Comparison of ENCODE assay signal across 23 cellular contexts in the genomic region with DNA sequence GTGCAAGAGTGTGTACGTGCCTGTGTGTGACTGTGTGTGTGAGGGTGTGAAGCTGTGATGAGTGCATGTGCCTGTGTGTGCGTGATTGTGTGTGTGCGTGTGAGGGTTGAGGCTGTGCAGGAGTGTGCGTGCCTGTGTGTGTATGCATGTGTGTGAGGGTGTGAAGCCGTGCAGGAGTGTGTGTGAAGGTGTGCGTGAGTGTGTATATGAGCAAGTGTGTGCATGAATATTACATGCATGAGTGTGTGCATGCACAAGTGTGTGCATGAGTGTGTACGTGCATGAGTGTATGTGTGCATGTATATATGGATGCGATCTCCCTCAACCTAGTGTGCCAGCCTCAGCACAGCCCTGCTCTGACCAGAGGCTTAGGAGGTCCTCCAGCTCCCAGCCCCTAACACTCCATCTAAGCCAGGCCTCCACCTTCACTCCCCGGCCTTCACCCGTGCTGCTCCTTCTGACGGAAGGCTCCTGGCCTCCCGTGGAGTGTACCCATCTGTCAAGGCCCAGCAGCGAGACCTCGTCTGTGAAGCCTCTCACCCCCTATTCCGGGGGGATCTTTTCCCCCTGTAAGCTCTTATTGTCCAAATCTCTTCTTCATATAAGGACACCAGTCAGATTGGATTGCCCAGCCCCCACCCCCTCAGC. TPM values are rescaled to one million over a fixed set of nuclear protein-coding genes. Genes with fewer than 3 reads are reported as not detected.
DNase-seq lines count a peak whose midpoint lies in the region; FAIRE-seq and TF ChIP-seq lines count a peak whose summit lies in the region.
"Had no signal": no experiment of that assay in that cellular context is flagged by ENCODE, and none has a peak within 500 bp of the region (broad histone marks: within the 10 kb centered on the region; RNA-seq: fewer than 3 reads in every experiment).

No MANE protein-coding gene starts in this region.

- H3K27ac ChIP-seq in HEK293 (ENCODE audit: extremely low read depth, low read depth, low read length) (no peak overlapping the region), trophoblast cell (ENCODE audit: low read depth, low read length) (no peak overlapping the region), endodermal cell (ENCODE audit: low read depth, low read length) (no peak overlapping the region)
- H3K27ac ChIP-seq: PC-9 had no signal

- no peak overlapping the region for H3K18ac ChIP-seq in trophoblast cell (ENCODE audit: low read length)

- H3K36me3 ChIP-seq in HEK293 (ENCODE audit: control insufficient read depth in 2 of 2, insufficient read depth in 1 of 2, low read length in 2 of 2) (no peaks in the 10 kb centered on the region), bronchial epithelial cell (ENCODE audit: control insufficient read depth, insufficient read depth, low read length) (no peaks in the 10 kb centered on the region), trophoblast cell (ENCODE audit: control insufficient read depth in 1 of 2, insufficient read depth in 2 of 2, low read length in 2 of 2) (no peaks in the 10 kb centered on the region), endodermal cell (ENCODE audit: control insufficient read depth, insufficient read depth, low read length) (no peaks in the 10 kb centered on the region)
- H3K36me3 ChIP-seq: BE2C had no signal

- H3K14ac ChIP-seq in trophoblast cell (ENCODE audit: low read length), result no peak overlapping the region

- H3K27me3 ChIP-seq in bronchial epithelial cell (ENCODE audit: control insufficient read depth, insufficient read depth, low read length) (no peaks in the 10 kb centered on the region), trophoblast cell (ENCODE audit: insufficient read depth, low read length) (no peaks in the 10 kb centered on the region), endodermal cell (ENCODE audit: control insufficient read depth, insufficient read depth, low read length, poor library complexity, severe bottlenecking) (peaks cover 22% of the 10 kb centered on the region)

- H2BK5ac ChIP-seq in trophoblast cell (ENCODE audit: low read depth, low read length, poor library complexity), result no peak overlapping the region

- H3K4me3 ChIP-seq in HEK293 (ENCODE audit: low read depth, low read length), result no peak overlapping the region
- no peak overlapping the region for H3K4me3 ChIP-seq in bronchial epithelial cell (ENCODE audit: low read depth, low read length)
- H3K4me3 ChIP-seq in trophoblast cell (ENCODE audit: low read depth, low read length), result peak overlapping the region; percentile 60
- no peak overlapping the region for H3K4me3 ChIP-seq in endodermal cell (ENCODE audit: low read length)
- H3K4me3 ChIP-seq: GM23338, PC-9 had no signal

- H3K9ac ChIP-seq in trophoblast cell (ENCODE audit: low read length), result no peak overlapping the region
- no peak overlapping the region for H3K9ac ChIP-seq in endodermal cell (ENCODE audit: extremely low read depth, low read length, poor library complexity, severe bottlenecking)
- H3K9ac ChIP-seq: SK-N-SH had no signal

- H3K4me1 Mint-ChIP-seq in endodermal cell, result peaks cover 2% of the 10 kb centered on the region
- H3K4me1 Mint-ChIP-seq: GM23338 had no signal

- CTCF ChIA-PET in HEK293 (lab: Yijun Ruan, JAX), result no interaction called here

- H3K23ac ChIP-seq in trophoblast cell (ENCODE audit: low read length), result no peak overlapping the region

- H2AFZ ChIP-seq in trophoblast cell (ENCODE audit: insufficient read depth, low read length, poor library complexity), result no peak overlapping the region
- H2AFZ ChIP-seq: GM23338, PC-9 had no signal

- WGBS in trophoblast cell (ENCODE audit: extremely low coverage, insufficient coverage, insufficient read length), result no CpG with 5 or more reads among the region's 15 CpGs
- WGBS in endodermal cell (ENCODE audit: insufficient coverage in 1 of 2, insufficient read length in 1 of 2), 2 experiments, result 88 to 89% methylated on average over 13 to 15 of the region's 15 CpGs

- TF ChIP-seq CTCF in HEK293 (tag by site-specific recombination; IDR thresholded peaks at IDR 0.05) (no peak), bronchial epithelial cell (IDR thresholded peaks at IDR 0.05; ENCODE audit: insufficient read depth, low read length, severe bottlenecking) (no peak), endodermal cell (conservative IDR thresholded peaks at IDR 0.05) (no peak)

- POLR2A ChIA-PET in HEK293 (lab: Yijun Ruan, JAX), result no interaction called here

- DNase-seq in bronchial epithelial cell (ENCODE audit: low read depth) (no peak), trophoblast cell (no peak), endodermal cell (no peak), NCI-H146 (lab: John Stamatoyannopoulos, UW) (no peak), superior temporal gyrus (ENCODE audit: extremely low spot score) (no peak), iPS-NIHi11 (ENCODE audit: low spot score) (no peak)
- DNase-seq: BE2C; CD4-positive, alpha-beta T cell; COR-L47; DMS79; MM.1S; NCI-H1048; NCI-H1436; NCI-H2029; NCI-H2227 treated with DMSO at 0.1 percent for 48 hours; NCI-H510A treated with DMSO at 0.1 percent for 48 hours; NCI-H748 treated with DMSO at 0.1 percent for 48 hours; PC-9; RPMI8226; SIG-M5; SK-N-SH had no signal

- no peak overlapping the region for H3K4me2 ChIP-seq in trophoblast cell (ENCODE audit: low read length)
- H3K4me2 ChIP-seq: GM23338, PC-9, SK-N-SH had no signal

- no peaks in the 10 kb centered on the region for H3K36me3 Mint-ChIP-seq in endodermal cell (ENCODE audit: low read depth)

- H3K4me1 ChIP-seq in HEK293 (ENCODE audit: control insufficient read depth, insufficient read depth, low read length) (no peaks in the 10 kb centered on the region), trophoblast cell (ENCODE audit: control insufficient read depth in 1 of 2, insufficient read depth in 2 of 2, low read length in 2 of 2) (no peaks in the 10 kb centered on the region), endodermal cell (ENCODE audit: control insufficient read depth, insufficient read depth, low read length) (no peaks in the 10 kb centered on the region)
- H3K4me1 ChIP-seq: BE2C had no signal

- no peak overlapping the region for H4K91ac ChIP-seq in trophoblast cell (ENCODE audit: low read depth, low read length)

- H3K79me1 ChIP-seq in trophoblast cell (ENCODE audit: low read length), result no peaks in the 10 kb centered on the region

- no peak overlapping the region for H2AK5ac ChIP-seq in trophoblast cell (ENCODE audit: low read length)

- H3K79me2 ChIP-seq in trophoblast cell (ENCODE audit: control insufficient read depth, insufficient read depth, low read length, poor library complexity), result no peaks in the 10 kb centered on the region

- H4K8ac ChIP-seq in trophoblast cell (ENCODE audit: low read depth, low read length), result no peak overlapping the region

- no peak overlapping the region for H4K12ac ChIP-seq in trophoblast cell (ENCODE audit: low read depth, low read length)

- H3K9me3 ChIP-seq in HEK293 (ENCODE audit: control insufficient read depth, insufficient read depth, low read depth, low read length) (no peaks in the 10 kb centered on the region), trophoblast cell (ENCODE audit: insufficient read depth, low read depth, low read length) (peaks cover 20% of the 10 kb centered on the region), endodermal cell (ENCODE audit: control insufficient read depth, low read length) (no peaks in the 10 kb centered on the region)
- H3K9me3 ChIP-seq: BE2C, SK-N-SH had no signal

- no peak overlapping the region for H3K4ac ChIP-seq in trophoblast cell (ENCODE audit: low read depth, low read length)

- H3K9me3 Mint-ChIP-seq in endodermal cell, result no peaks in the 10 kb centered on the region
- H3K9me3 Mint-ChIP-seq: CD4-positive, alpha-beta T cell; GM23338 had no signal

- H2BK12ac ChIP-seq in trophoblast cell (ENCODE audit: low read length), result no peak overlapping the region

- no peak overlapping the region for H3K27ac Mint-ChIP-seq in endodermal cell
- H3K27ac Mint-ChIP-seq: CD4-positive, alpha-beta T cell; GM23338 had no signal

- H2BK120ac ChIP-seq in trophoblast cell (ENCODE audit: insufficient read depth, low read length, poor library complexity), result no peak overlapping the region

- peak; percentile 83 for FAIRE-seq in bronchial epithelial cell (lab: Jason Lieb, UNC)

- peaks cover 63% of the 10 kb centered on the region for H3K27me3 Mint-ChIP-seq in endodermal cell (ENCODE audit: insufficient read depth)

- no peak overlapping the region for H3K4me3 Mint-ChIP-seq in endodermal cell
- H3K4me3 Mint-ChIP-seq: CD4-positive, alpha-beta T cell; GM23338 had no signal

TF ChIP-seq in HEK293, 187 proteins besides CTCF, POLR2A, EP300 and RAD21:
- no peak for TF ChIP-seq ZNF521 (tag by site-specific recombination; IDR thresholded peaks at IDR 0.05)
- TF ChIP-seq, protein P1, sequence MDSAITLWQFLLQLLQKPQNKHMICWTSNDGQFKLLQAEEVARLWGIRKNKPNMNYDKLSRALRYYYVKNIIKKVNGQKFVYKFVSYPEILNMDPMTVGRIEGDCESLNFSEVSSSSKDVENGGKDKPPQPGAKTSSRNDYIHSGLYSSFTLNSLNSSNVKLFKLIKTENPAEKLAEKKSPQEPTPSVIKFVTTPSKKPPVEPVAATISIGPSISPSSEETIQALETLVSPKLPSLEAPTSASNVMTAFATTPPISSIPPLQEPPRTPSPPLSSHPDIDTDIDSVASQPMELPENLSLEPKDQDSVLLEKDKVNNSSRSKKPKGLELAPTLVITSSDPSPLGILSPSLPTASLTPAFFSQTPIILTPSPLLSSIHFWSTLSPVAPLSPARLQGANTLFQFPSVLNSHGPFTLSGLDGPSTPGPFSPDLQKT (IDR thresholded peaks at IDR 0.05; ENCODE audit: borderline replicate concordance, low read depth, low read length), result no peak
- no peak for TF ChIP-seq KLF1 (tag by site-specific recombination; IDR thresholded peaks at IDR 0.05)
- no peak for TF ChIP-seq ZNF155 (tag by site-specific recombination; IDR thresholded peaks at IDR 0.05)
- TF ChIP-seq KLF10 (tag by site-specific recombination; IDR thresholded peaks at IDR 0.05), result no peak
- TF ChIP-seq YY1 (tag by site-specific recombination; IDR thresholded peaks at IDR 0.05), result no peak
- no peak for TF ChIP-seq ZNF423 (tag by site-specific recombination; IDR thresholded peaks at IDR 0.05)
- TF ChIP-seq, protein P2, sequence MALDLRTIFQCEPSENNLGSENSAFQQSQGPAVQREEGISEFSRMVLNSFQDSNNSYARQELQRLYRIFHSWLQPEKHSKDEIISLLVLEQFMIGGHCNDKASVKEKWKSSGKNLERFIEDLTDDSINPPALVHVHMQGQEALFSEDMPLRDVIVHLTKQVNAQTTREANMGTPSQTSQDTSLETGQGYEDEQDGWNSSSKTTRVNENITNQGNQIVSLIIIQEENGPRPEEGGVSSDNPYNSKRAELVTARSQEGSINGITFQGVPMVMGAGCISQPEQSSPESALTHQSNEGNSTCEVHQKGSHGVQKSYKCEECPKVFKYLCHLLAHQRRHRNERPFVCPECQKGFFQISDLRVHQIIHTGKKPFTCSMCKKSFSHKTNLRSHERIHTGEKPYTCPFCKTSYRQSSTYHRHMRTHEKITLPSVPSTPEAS (tag by site-specific recombination; IDR thresholded peaks at IDR 0.05), result peak; percentile 43
TF ChIP-seq in HEK293: peak in this region for 1.

RNA-seq across cellular contexts. Expression of a gene that starts 19.9 kb away (rescaled TPM):
- total RNA-seq in bronchial epithelial cell (15.0 and 32.0 TPM in 2 replicates), endodermal cell (under 1 TPM in 1 of 2 donors, not detected in 1; 0.13 TPM)
- not detected in 2 replicates for polyA plus RNA-seq in trophoblast cell (2013)
- 6.1 TPM for polyA plus RNA-seq in endodermal cell (2013, experiment 1 of 2)
- 7.1 TPM for polyA plus RNA-seq in endodermal cell (2013, experiment 2 of 2)
- total RNA-seq: CD4-positive, alpha-beta T cell had no signal

Comparison
In these comparisons a context has a peak if more than half of its experiments do, and no peak if none do; other contexts are left out.
1. RNA of a gene that starts 19.9 kb away (total RNA-seq): 15.0 to 32.0 TPM in bronchial epithelial cell; 0.13 TPM in endodermal cell; every median in the first group is over 10 times any median in the second.